In genomic region chr1:248881261-248881660, GRCh38 we compare ENCODE assay signal across 32 cellular contexts.
"Had no signal": no experiment of that assay in that cellular context is flagged by ENCODE, and none has a peak within 500 bp of the region (broad histone marks: within the 10 kb centered on the region; RNA-seq: fewer than 3 reads in every experiment).

No MANE protein-coding gene starts in this region.

- H3K9me3 ChIP-seq: adrenal gland had no signal

- H3K4me1 ChIP-seq: adrenal gland had no signal

- H3K27ac ChIP-seq: adrenal gland, KMS-11, PC-9, RWPE1, WERI-Rb-1 had no signal

- H3K4me2 ChIP-seq: KMS-11, PC-9 had no signal

- H3K9me3 Mint-ChIP-seq: activated CD4-positive, alpha-beta T cell treated with anti-CD3 and anti-CD28 coated beads, Interleukin-2, amount 10 ng/mL, durations not matched to agents 24 days and 14 days; activated naive CD4-positive, alpha-beta T cell treated with anti-CD3 and anti-CD28 coated beads for 36 hours; activated naive CD4-positive, alpha-beta T cell treated with anti-CD3 and anti-CD28 coated beads, Interleukin-2, amount 50 U/mL, for 72 hours; activated T-cell treated with anti-CD3 and anti-CD28 coated beads, Interleukin-2, amount 50 U/mL, for 24 hours; brain had no signal

- H3K36me3 Mint-ChIP-seq: activated naive CD4-positive, alpha-beta T cell treated with anti-CD3 and anti-CD28 coated beads, Interleukin-2, amount 50 U/mL, for 72 hours; brain had no signal

- H3K9ac ChIP-seq: KMS-11 had no signal

- H3K27me3 ChIP-seq: adrenal gland had no signal

- H3K4me3 ChIP-seq: adrenal gland, PC-9 had no signal

- ATAC-seq: activated CD8-positive, alpha-beta T cell treated with anti-CD3 and anti-CD28 coated beads, Interleukin-2, amount 10 ng/mL, durations not matched to agents 7 days and 5 days; activated naive CD4-positive, alpha-beta T cell treated with anti-CD3 and anti-CD28 coated beads, Interleukin-2, amount 50 U/mL, for 72 hours; Right ventricle myocardium inferior; SK-N-SH treated with all-trans-retinoic acid at 6 μM for 48 hours had no signal

- FAIRE-seq: bronchial epithelial cell, RCC 7860 had no signal

- H3K4me1 Mint-ChIP-seq: activated CD4-positive, alpha-beta T cell treated with anti-CD3 and anti-CD28 coated beads, Interleukin-2, amount 10 ng/mL, durations not matched to agents 24 days and 14 days had no signal

- DNase-seq: activated CD4-positive, alpha-beta T cell treated with anti-CD3 and anti-CD28 coated beads, Interleukin-2, amount 10 ng/mL, durations not matched to agents 24 days and 14 days; activated CD4-positive, alpha-beta T cell treated with anti-CD3 and anti-CD28 coated beads, Interleukin-2, amount 50 U/mL, for 4 hours; activated CD8-positive, alpha-beta T cell treated with anti-CD3 and anti-CD28 coated beads, Interleukin-2, amount 10 ng/mL, durations not matched to agents 7 days and 5 days; activated gamma-delta T cell treated with Interleukin-2 at 50 U/mL for 16 hours; activated naive CD4-positive, alpha-beta T cell treated with anti-CD3 and anti-CD28 coated beads for 36 hours; activated T-cell treated with anti-CD3 and anti-CD28 coated beads, Interleukin-2, amount 50 U/mL, for 24 hours; adrenal gland; caudate nucleus; cerebellar nuclear complex; NCI-H1092 treated with DMSO at 0.1 percent for 48 hours; NCI-H1417; NCI-H146; NCI-H187; NCI-H2029 treated with DMSO at 0.1 percent for 48 hours; NCI-H2107; NCI-H2171; NCI-H2227 treated with DMSO at 0.1 percent for 48 hours; NCI-H524 treated with DMSO at 0.1 percent for 48 hours; PC-9; SIG-M5; T-helper 1 cell; T-helper 2 cell; T-helper 9 cell; WERI-Rb-1 had no signal

- H3K36me3 ChIP-seq: adrenal gland, WERI-Rb-1 had no signal

- H3K27ac Mint-ChIP-seq: activated CD4-positive, alpha-beta T cell treated with anti-CD3 and anti-CD28 coated beads, Interleukin-2, amount 10 ng/mL, durations not matched to agents 24 days and 14 days; activated CD8-positive, alpha-beta T cell treated with anti-CD3 and anti-CD28 coated beads, Interleukin-2, amount 10 ng/mL, durations not matched to agents 7 days and 5 days; activated naive CD4-positive, alpha-beta T cell treated with anti-CD3 and anti-CD28 coated beads for 36 hours; activated naive CD4-positive, alpha-beta T cell treated with anti-CD3 and anti-CD28 coated beads, Interleukin-2, amount 50 U/mL, for 72 hours; activated T-cell treated with anti-CD3 and anti-CD28 coated beads, Interleukin-2, amount 50 U/mL, for 24 hours had no signal

- H3K4me3 Mint-ChIP-seq: activated CD4-positive, alpha-beta T cell treated with anti-CD3 and anti-CD28 coated beads, Interleukin-2, amount 10 ng/mL, durations not matched to agents 24 days and 14 days; activated CD8-positive, alpha-beta T cell treated with anti-CD3 and anti-CD28 coated beads, Interleukin-2, amount 10 ng/mL, durations not matched to agents 7 days and 5 days; activated naive CD4-positive, alpha-beta T cell treated with anti-CD3 and anti-CD28 coated beads for 36 hours; activated T-cell treated with anti-CD3 and anti-CD28 coated beads, Interleukin-2, amount 50 U/mL, for 24 hours had no signal

- H3K27me3 Mint-ChIP-seq: activated T-cell treated with anti-CD3 and anti-CD28 coated beads, Interleukin-2, amount 50 U/mL, for 24 hours had no signal

- H2AFZ ChIP-seq: PC-9 had no signal
